9 cellular contexts compared by ENCODE assay signal in the genomic region with DNA sequence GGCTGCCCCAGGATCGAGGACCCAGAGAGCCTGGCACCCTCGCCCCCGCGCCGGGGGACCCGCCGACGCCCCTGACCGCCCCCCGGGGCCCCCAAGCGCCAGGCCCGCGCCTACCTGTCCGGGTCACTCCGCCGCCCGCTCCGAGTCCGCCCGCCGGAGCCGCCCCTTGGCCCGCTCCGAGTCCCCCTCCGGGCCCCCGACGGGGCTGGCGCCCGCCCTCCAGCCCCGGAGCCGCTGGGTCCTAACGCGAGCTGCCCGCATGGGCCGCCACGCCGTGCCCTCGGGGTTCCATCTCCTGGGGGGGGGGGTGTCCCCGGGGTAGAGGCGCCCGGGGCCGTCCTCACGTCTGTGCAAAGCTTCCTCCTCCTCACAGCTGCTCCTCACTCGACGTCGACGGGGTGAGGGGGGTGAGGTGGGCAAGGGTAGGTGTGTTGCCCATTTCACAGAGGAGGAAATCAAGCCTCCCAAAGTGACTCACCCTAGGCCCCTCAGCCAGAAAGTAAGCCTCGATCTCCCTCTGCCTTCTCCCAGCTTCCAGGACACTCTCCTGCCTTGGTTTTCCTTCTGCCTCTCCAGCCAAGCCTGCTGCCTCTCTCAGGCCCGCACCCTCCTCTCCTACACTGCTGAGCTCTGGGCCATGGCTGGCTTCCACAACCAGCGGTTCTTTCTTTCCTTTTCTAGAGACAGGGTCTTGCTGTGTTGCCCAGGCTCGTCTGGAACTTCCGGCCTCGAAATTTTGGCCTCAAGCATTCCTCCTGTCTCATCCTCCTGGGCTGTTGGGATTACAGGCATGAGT. TPM values are rescaled to one million over a fixed set of nuclear protein-coding genes. Genes with fewer than 3 reads are reported as not detected.
DNase-seq lines count a peak whose midpoint lies in the region; FAIRE-seq and TF ChIP-seq lines count a peak whose summit lies in the region.
"Had no signal": no experiment of that assay in that cellular context is flagged by ENCODE, and none has a peak within 500 bp of the region (broad histone marks: within the 10 kb centered on the region; RNA-seq: fewer than 3 reads in every experiment).

A gene with protein sequence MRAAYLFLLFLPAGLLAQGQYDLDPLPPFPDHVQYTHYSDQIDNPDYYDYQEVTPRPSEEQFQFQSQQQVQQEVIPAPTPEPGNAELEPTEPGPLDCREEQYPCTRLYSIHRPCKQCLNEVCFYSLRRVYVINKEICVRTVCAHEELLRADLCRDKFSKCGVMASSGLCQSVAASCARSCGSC (minus strand): TSS at position 148 of the 796 bp plus-strand sequence. CDS start 2,347 bp downstream, outside the sequence.

- no peaks in the 10 kb centered on the region for H3K27me3 ChIP-seq in vagina

- no peaks in the 10 kb centered on the region for H3K9me3 Mint-ChIP-seq in chondrocyte (ENCODE audit: low read depth)
- H3K9me3 Mint-ChIP-seq: activated naive CD4-positive, alpha-beta T cell treated with anti-CD3 and anti-CD28 coated beads, Interleukin-2, amount 50 U/mL, for 72 hours had no signal

- peak within 1 kb of the TSS; percentile 88 for H3K27ac ChIP-seq in vagina

- peaks cover 57% of the 10 kb centered on the region for H3K4me1 ChIP-seq in vagina

- TF ChIP-seq CTCF in chondrocyte (IDR thresholded peaks at IDR 0.05) (no peak), vagina (IDR thresholded peaks at IDR 0.05) (no peak)

- DNase-seq in stimulated activated CD4-positive, alpha-beta T cell treated with anti-CD3 and anti-CD28 coated beads, Interleukin-4, amount 100 ng/mL, for 1 hour, result peak; percentile 12
- DNase-seq in stimulated activated CD4-positive, alpha-beta T cell treated with anti-CD3 and anti-CD28 coated beads, Interleukin-1b, Interleukin-23, amount 100 ng/mL, for 48 hours, result no peak
- DNase-seq in chondrocyte (ENCODE audit: low spot score) (no peak), mesenteric fat pad (ENCODE audit: low spot score) (no peak), vagina (ENCODE audit: extremely low spot score in 2 of 2) (no peak), CD1c-positive myeloid dendritic cell (ENCODE audit: extremely low spot score) (no peak), RCC 7860 (ENCODE audit: low spot score) (no peak)
- no peak for DNase-seq in activated CD4-positive, CD25-positive, alpha-beta regulatory T cell (lab: John Stamatoyannopoulos, UW)

- FAIRE-seq in RCC 7860 (lab: Jason Lieb, UNC), result no peak

- H3K4me3 Mint-ChIP-seq in chondrocyte (ENCODE audit: unreplicated experiment), result peak within 1 kb of the TSS; percentile 81

- no peaks in the 10 kb centered on the region for H3K9me3 ChIP-seq in vagina

- no peaks in the 10 kb centered on the region for H3K36me3 ChIP-seq in vagina

- H3K4me3 ChIP-seq in vagina, result peak within 1 kb of the TSS; percentile 51 to 57

- peak in 1 of 2 donors; percentile 52 for TF ChIP-seq POLR2A in vagina (IDR thresholded peaks at IDR 0.05)

- H3K36me3 Mint-ChIP-seq in chondrocyte (ENCODE audit: low read depth), result peaks cover 4% of the 10 kb centered on the region

- peak within 1 kb of the TSS; percentile 98 for H3K27ac Mint-ChIP-seq in chondrocyte (ENCODE audit: unreplicated experiment)

- H3K4me1 Mint-ChIP-seq in chondrocyte (ENCODE audit: low read depth), result peaks cover 62% of the 10 kb centered on the region

- H3K27me3 Mint-ChIP-seq in chondrocyte (ENCODE audit: low read depth), result no peaks in the 10 kb centered on the region

- intact Hi-C loops in vagina (cut with DNase I), result no loop called here

RNA-seq across cellular contexts. Expression of the gene that starts here (rescaled TPM):
- 260 to 285 TPM (median 269 TPM) in 3 replicates for total RNA-seq in chondrocyte
- 25.9 TPM for total RNA-seq in mesenteric fat pad
- 51.1 TPM for total RNA-seq in vagina
